8 cellular contexts compared by ENCODE assay signal in the genomic region with DNA sequence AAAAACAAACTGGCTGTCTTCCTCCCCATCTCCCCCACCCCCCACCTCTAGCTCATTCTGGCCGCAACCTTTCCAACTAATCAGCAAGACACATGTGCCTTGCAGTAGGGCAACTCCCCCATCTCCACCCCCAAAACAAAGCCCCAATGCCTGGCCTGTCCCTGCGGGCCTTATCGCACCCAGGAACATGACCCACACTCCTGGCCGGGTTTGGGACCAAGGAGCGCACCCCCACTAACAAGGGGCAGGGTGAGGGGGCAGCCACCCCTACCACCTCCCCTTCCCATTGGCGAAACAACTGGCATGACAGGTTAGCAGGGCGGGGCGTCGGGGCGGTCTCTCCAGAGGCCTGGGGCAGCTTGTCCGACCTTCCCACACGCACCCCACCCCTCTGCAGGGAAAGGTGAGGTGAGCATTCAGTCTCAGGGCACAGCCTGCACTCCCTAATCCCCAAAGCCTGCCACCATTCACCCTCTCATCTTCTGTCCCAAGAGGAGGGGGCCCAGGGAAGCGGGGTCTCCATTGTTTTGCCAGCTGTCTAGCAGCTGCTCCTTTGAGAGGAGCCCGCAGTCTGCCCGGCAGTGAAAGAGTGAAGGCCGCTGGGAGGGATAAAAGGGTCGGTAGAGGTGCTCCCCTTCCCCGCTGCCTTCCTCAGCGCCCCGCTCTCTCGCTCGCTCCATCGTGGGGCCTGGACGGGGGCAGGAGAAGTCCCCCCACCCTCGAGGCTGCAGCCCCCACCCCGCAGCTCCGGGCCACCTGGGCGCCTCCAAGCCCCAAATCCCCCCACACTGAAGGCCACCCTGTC. TPM values are rescaled to one million over a fixed set of nuclear protein-coding genes. Genes with fewer than 3 reads are reported as not detected.
DNase-seq lines count a peak whose midpoint lies in the region; ATAC-seq, FAIRE-seq and TF ChIP-seq lines count a peak whose summit lies in the region.

No MANE protein-coding gene starts in this region.

- peaks cover 33% of the 10 kb centered on the region for H3K4me1 Mint-ChIP-seq in activated naive CD4-positive, alpha-beta T cell treated with anti-CD3 and anti-CD28 coated beads, Interleukin-2, amount 10 ng/mL, durations not matched to agents 7 days and 5 days
- peaks cover 34% of the 10 kb centered on the region for H3K4me1 Mint-ChIP-seq in MCF 10A (ENCODE audit: insufficient read depth, unreplicated experiment)

- POLR2A ChIA-PET in MCF 10A (lab: Yijun Ruan, JAX): interaction anchor here (0.5 to 8.8 kb wide), 34 partner anchors 7 to 1120 kb away, joined by 3 to 231 read pairs (median 4); a partner anchor contains a TSS

- no peak for FAIRE-seq in kidney (lab: Jason Lieb, UNC)
- FAIRE-seq in GM12891 (lab: Jason Lieb, UNC): no peak

- H3K36me3 ChIP-seq in kidney (ENCODE audit: control insufficient read depth in 1 of 2, insufficient read depth in 2 of 2, low read length in 2 of 2): no peaks in the 10 kb centered on the region

- no peak for TF ChIP-seq CTCF in MCF 10A (IDR thresholded peaks at IDR 0.05; ENCODE audit: unreplicated experiment)
- no peak for TF ChIP-seq CTCF in kidney (IDR thresholded peaks at IDR 0.05; ENCODE audit: borderline replicate concordance, extremely low read depth, insufficient read depth)

- peaks cover 32% of the 10 kb centered on the region for H3K27me3 Mint-ChIP-seq in activated naive CD4-positive, alpha-beta T cell treated with anti-CD3 and anti-CD28 coated beads, Interleukin-2, amount 10 ng/mL, durations not matched to agents 7 days and 5 days
- no peaks in the 10 kb centered on the region for H3K27me3 Mint-ChIP-seq in MCF 10A (ENCODE audit: insufficient read depth, unreplicated experiment)

- H3K36me3 Mint-ChIP-seq in activated naive CD4-positive, alpha-beta T cell treated with anti-CD3 and anti-CD28 coated beads, Interleukin-2, amount 10 ng/mL, durations not matched to agents 7 days and 5 days: no peaks in the 10 kb centered on the region
- H3K36me3 Mint-ChIP-seq in MCF 10A (ENCODE audit: insufficient read depth, unreplicated experiment): peaks cover 12% of the 10 kb centered on the region

- peak overlapping the region; percentile 57 to 77 for H3K9ac ChIP-seq in kidney (ENCODE audit: low read length in 2 of 2)

- DNase-seq in activated naive CD4-positive, alpha-beta T cell treated with anti-CD3 and anti-CD28 coated beads, Interleukin-2, amount 10 ng/mL, durations not matched to agents 7 days and 5 days: no peak
- no peak for DNase-seq in activated naive CD4-positive, alpha-beta T cell (lab: John Stamatoyannopoulos, UW)
- DNase-seq in NCI-H526 treated with DMSO at 0.1 percent for 48 hours (lab: John Stamatoyannopoulos, UW) (peak; percentile 39), MCF 10A (ENCODE audit: unreplicated experiment) (peak; percentile 87), kidney (peak; percentile 87), GM12891 (ENCODE audit: insufficient read length, low spot score) (no peak)
- peak; percentile 11 for DNase-seq in stimulated activated naive CD8-positive, alpha-beta T cell treated with anti-CD3 and anti-CD28 coated beads, Interleukin-15, Interleukin-2, amounts not matched to agents 100 U/mL and 50 U/mL, for 24 hours

- peak overlapping the region; percentile 33 for H3K4me3 Mint-ChIP-seq in activated naive CD4-positive, alpha-beta T cell treated with anti-CD3 and anti-CD28 coated beads, Interleukin-2, amount 10 ng/mL, durations not matched to agents 7 days and 5 days
- peak overlapping the region; percentile 81 for H3K4me3 Mint-ChIP-seq in MCF 10A (ENCODE audit: unreplicated experiment)

- intact Hi-C loops in MCF 10A (cut with micrococcal nuclease) (loop anchor here (1.0 kb wide), 1 partner anchor 31 kb away; no protein-coding TSS in a partner anchor), kidney (cut with DNase I) (no loop called here)

- no peak overlapping the region for H3K27ac Mint-ChIP-seq in activated naive CD4-positive, alpha-beta T cell treated with anti-CD3 and anti-CD28 coated beads, Interleukin-2, amount 10 ng/mL, durations not matched to agents 7 days and 5 days
- H3K27ac Mint-ChIP-seq in MCF 10A (ENCODE audit: low read depth, unreplicated experiment): peak overlapping the region; percentile 93

- no TSS peak for BruUV-seq in MCF 10A (replicated peaks; lab: Mats Ljungman, UMichigan)

- peak overlapping the region; percentile 56 to 64 for H3K4me3 ChIP-seq in kidney (ENCODE audit: low read length in 2 of 2)

- no peak for TF ChIP-seq POLR2A in GM12891 (IDR thresholded peaks at IDR 0.05; ENCODE audit: low read depth, low read length)

- CTCF ChIA-PET in activated naive CD4-positive, alpha-beta T cell treated with anti-CD3 and anti-CD28 coated beads, Interleukin-2, amount 10 ng/mL, durations not matched to agents 7 days and 5 days (lab: Charles Lee): interaction anchor here (0.7 to 5.1 kb wide), 20 partner anchors 11 to 144 kb away, joined by 3 to 84 read pairs (median 6); no protein-coding TSS in a partner anchor
- CTCF ChIA-PET in MCF 10A (lab: Yijun Ruan, JAX): interaction anchor here (0.5 to 9.9 kb wide), 25 partner anchors 8 to 269 kb away, joined by 3 to 191 read pairs (median 5); no protein-coding TSS in a partner anchor

- peaks cover 34 to 39% of the 10 kb centered on the region in 2 donors for H3K4me1 ChIP-seq in kidney (ENCODE audit: control insufficient read depth in 1 of 2, insufficient read depth in 1 of 2, low read depth in 1 of 2, low read length in 2 of 2)

- no peaks in the 10 kb centered on the region for H3K9me3 ChIP-seq in kidney (ENCODE audit: control insufficient read depth in 1 of 2, low read length in 2 of 2)

- peak overlapping the region; percentile 94 to 97 for H3K27ac ChIP-seq in kidney (ENCODE audit: low read depth in 2 of 2, low read length in 2 of 2)

- H3K9me3 Mint-ChIP-seq in activated naive CD4-positive, alpha-beta T cell treated with anti-CD3 and anti-CD28 coated beads, Interleukin-2, amount 10 ng/mL, durations not matched to agents 7 days and 5 days: no peaks in the 10 kb centered on the region
- H3K9me3 Mint-ChIP-seq in MCF 10A (ENCODE audit: unreplicated experiment): no peaks in the 10 kb centered on the region

- ATAC-seq in stimulated activated naive CD8-positive, alpha-beta T cell treated with anti-CD3 and anti-CD28 coated beads, Interleukin-15, Interleukin-2, amounts not matched to agents 100 U/mL and 50 U/mL, for 24 hours: no peak
- ATAC-seq in GM21723 (IDR thresholded peaks at IDR 0.05; ENCODE audit: unreplicated experiment): no peak

TF ChIP-seq in GM12891, 5 proteins besides CTCF, POLR2A, EP300 and RAD21:
- TF ChIP-seq PAX5 (IDR thresholded peaks at IDR 0.05; ENCODE audit: insufficient read depth, low read length, severe bottlenecking) (no peak), TAF1 (IDR thresholded peaks at IDR 0.05; ENCODE audit: low read depth, low read length) (no peak), POLR2AphosphoS5 (IDR thresholded peaks at IDR 0.05; ENCODE audit: low read depth, low read length) (no peak), POU2F2 (IDR thresholded peaks at IDR 0.05; ENCODE audit: low read depth, low read length) (no peak), SPI1 (IDR thresholded peaks at IDR 0.05; ENCODE audit: low read depth, low read length) (no peak)

RNA-seq across cellular contexts. Expression of a gene that starts 0.8 kb away (rescaled TPM):
- total RNA-seq in MCF 10A (2022) (24.0 and 24.8 TPM in 2 replicates), kidney (60.7 TPM)
- polyA plus RNA-seq in kidney (ENCODE audit: insufficient read depth, low read depth, low replicate concordance): 25.6 TPM
- polyA plus RNA-seq in GM12891 (2012; ENCODE audit: low read depth, missing spikeins): 25.5 TPM

Comparison
In these comparisons a context has a peak if more than half of its experiments do, and no peak if none do; other contexts are left out.
1. DNase-seq: peak in NCI-H526 treated with DMSO at 0.1 percent for 48 hours (single experiment), MCF 10A (single experiment), kidney (single experiment) and stimulated activated naive CD8-positive, alpha-beta T cell treated with anti-CD3 and anti-CD28 coated beads, Interleukin-15, Interleukin-2, amounts not matched to agents 100 U/mL and 50 U/mL, for 24 hours (single experiment); none in activated naive CD4-positive, alpha-beta T cell treated with anti-CD3 and anti-CD28 coated beads, Interleukin-2, amount 10 ng/mL, durations not matched to agents 7 days and 5 days (single experiment), activated naive CD4-positive, alpha-beta T cell (0 of 4) and GM12891 (single experiment).